In the genomic region with DNA sequence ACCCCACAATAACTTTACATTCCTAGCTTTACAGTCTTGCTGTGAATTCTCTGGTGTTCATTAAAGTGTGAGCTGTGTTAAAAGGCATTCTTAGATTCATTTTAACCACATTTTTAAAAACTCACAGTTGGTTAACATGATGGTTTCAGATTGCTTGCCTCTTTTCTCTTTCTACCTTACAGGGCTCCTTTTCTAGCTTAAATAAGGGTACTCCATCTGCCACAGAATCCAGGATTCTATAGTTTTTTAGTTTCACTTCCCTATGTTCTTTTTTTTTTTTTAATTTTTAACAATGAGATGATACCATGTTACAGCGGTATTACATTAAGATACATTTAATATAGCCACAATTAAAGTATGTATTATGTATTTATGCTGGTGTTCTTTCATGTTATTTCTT, we compare ENCODE assay signal across 1 cellular context.
TF ChIP-seq lines count a peak whose summit lies in the region.

No MANE protein-coding gene starts in this region.

TF ChIP-seq in GM23338, 12 proteins besides CTCF, POLR2A, EP300 and RAD21 (continued from another document):
- TF ChIP-seq ZNF114 (CRISPR knock-in tag; IDR thresholded peaks at IDR 0.05) (no peak), ZNF331 (CRISPR knock-in tag; IDR thresholded peaks at IDR 0.05; ENCODE audit: low read depth) (no peak)
TF ChIP-seq in GM23338: peak in this region for 0.
